ENCODE assay signal across 13 cellular contexts in the genomic region with DNA sequence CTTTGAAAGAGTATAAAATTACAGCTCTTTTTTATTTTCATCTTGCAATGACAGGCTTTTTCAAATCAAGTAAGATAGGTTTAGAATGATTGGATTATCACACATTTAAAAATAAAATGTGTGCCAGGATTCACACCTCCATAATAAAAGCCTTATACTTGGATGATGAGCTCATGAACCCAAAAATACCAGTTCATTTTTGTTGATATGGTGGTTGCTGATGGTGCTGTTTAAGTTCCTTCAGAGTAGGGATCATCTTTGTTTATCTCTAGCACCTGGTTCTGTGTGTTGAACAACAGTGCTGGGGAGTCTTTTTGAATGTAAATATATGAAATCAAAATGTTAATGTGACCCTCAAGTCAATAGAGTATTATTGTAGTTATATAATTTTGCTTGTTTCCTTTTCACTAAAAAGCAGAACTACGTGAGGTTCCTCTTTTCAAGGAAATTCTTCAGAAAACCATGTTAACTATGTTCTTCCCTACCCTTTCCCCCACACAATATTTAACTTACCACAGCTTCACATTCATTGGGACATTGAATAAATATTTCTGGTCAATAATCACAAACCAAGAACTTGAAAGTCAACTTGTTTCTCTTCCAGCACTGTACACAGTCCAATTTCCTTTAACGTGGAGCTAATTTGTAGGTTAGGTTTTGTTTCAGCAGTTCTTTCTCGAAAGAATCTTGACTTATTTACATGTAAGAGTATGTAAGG.
DNase-seq lines count a peak whose midpoint lies in the region; ATAC-seq, FAIRE-seq and TF ChIP-seq lines count a peak whose summit lies in the region.
"Had no signal": no experiment of that assay in that cellular context is flagged by ENCODE, and none has a peak within 500 bp of the region (broad histone marks: within the 10 kb centered on the region; RNA-seq: fewer than 3 reads in every experiment).

No MANE protein-coding gene starts in this region.

- no peaks in the 10 kb centered on the region for H3K9me3 ChIP-seq in parathyroid adenoma (ENCODE audit: control insufficient read depth, low read length)
- H3K9me3 ChIP-seq: upper lobe of left lung had no signal

- H3K27me3 ChIP-seq in parathyroid adenoma (ENCODE audit: control insufficient read depth, insufficient read depth, low read length): no peaks in the 10 kb centered on the region
- H3K27me3 ChIP-seq: upper lobe of left lung had no signal

- no peak overlapping the region for H3K4me2 ChIP-seq in parathyroid adenoma (ENCODE audit: low read length)

- peak overlapping the region; percentile 18 for H2AFZ ChIP-seq in parathyroid adenoma

- TF ChIP-seq POLR2A in GM12891 (IDR thresholded peaks at IDR 0.05; ENCODE audit: low read depth, low read length): no peak

- H3K27ac ChIP-seq in parathyroid adenoma: no peak overlapping the region

- no peak overlapping the region for H3K9ac ChIP-seq in parathyroid adenoma

- ATAC-seq in HG03439 (IDR thresholded peaks at IDR 0.05; ENCODE audit: unreplicated experiment) (no peak), GM19467 (IDR thresholded peaks at IDR 0.05; ENCODE audit: unreplicated experiment) (no peak), GM21825 (IDR thresholded peaks at IDR 0.05; ENCODE audit: unreplicated experiment) (no peak)
- ATAC-seq: activated T-helper 17 cell treated with anti-CD3 and anti-CD28 coated beads, Interleukin-2, amount 50 U/mL, for 72 hours; natural killer cell treated with Interleukin-12 subunit alpha and Interleukin-12 subunit beta and Interleukin-15 and Interleukin-18, amount 100 ng/mL, for 72 hours had no signal

- no peak for DNase-seq in GM12891 (ENCODE audit: insufficient read length, low spot score)
- peak; percentile 3 for DNase-seq in NAMALWA (ENCODE audit: low spot score)
- DNase-seq in fibroblast of peridontal ligament (ENCODE audit: extremely low read depth): peak; percentile 70
- DNase-seq in NCI-H2171 treated with DMSO at 0.1 percent for 48 hours (lab: John Stamatoyannopoulos, UW): no peak
- DNase-seq: glutamatergic neuron; NK-92 treated with Interleukin-12 subunit alpha and Interleukin-12 subunit beta, amount 100 ng/mL, for 24 hours had no signal

- no peak for TF ChIP-seq CTCF in parathyroid adenoma (IDR thresholded peaks at IDR 0.05)

- H3K4me1 ChIP-seq in parathyroid adenoma: peaks cover 3% of the 10 kb centered on the region

- H3K79me2 ChIP-seq in parathyroid adenoma: no peaks in the 10 kb centered on the region

- H3K4me3 ChIP-seq in parathyroid adenoma (ENCODE audit: low read depth, low read length): no peak overlapping the region

- peak; percentile 20 for FAIRE-seq in GM12891 (lab: Jason Lieb, UNC)

- no peaks in the 10 kb centered on the region for H3K36me3 ChIP-seq in parathyroid adenoma (ENCODE audit: control insufficient read depth, insufficient read depth, low read length)
- H3K36me3 ChIP-seq: upper lobe of left lung had no signal

TF ChIP-seq in GM12891, 5 proteins besides CTCF, POLR2A, EP300 and RAD21:
- TF ChIP-seq SPI1 (IDR thresholded peaks at IDR 0.05; ENCODE audit: low read depth, low read length): peak; percentile 22; the same call in 1 of the 2 replicates
- TF ChIP-seq TAF1 (IDR thresholded peaks at IDR 0.05; ENCODE audit: low read depth, low read length): no peak

Comparison
In these comparisons a context has a peak if more than half of its experiments do, and no peak if none do; other contexts are left out.
1. DNase-seq: peak in NAMALWA (single experiment) and fibroblast of peridontal ligament (single experiment); none in GM12891 (single experiment) and NCI-H2171 treated with DMSO at 0.1 percent for 48 hours (single experiment).